In the genomic region with DNA sequence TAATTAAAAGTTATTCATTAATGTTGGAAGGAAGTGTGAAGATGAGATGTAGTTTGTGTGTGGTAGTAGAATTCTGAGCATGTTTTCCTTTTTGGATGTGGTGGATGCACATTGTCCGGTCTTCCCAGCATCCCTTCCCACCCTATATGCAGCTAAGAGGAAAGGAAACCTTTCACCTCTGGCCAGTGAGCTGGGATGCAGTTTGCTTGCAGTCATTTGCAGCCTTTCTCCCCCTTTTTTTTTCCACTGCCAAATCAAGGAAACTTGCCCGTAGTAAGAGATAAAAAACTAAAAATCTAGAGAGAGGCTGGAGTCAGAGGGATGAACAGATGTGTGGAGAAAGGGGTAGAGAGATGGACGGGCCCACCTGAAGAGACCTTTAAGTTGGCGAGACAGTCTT, we compare ENCODE assay signal across 3 cellular contexts.
TF ChIP-seq lines count a peak whose summit lies in the region.

No MANE protein-coding gene starts in this region.

TF ChIP-seq in liver, 16 proteins besides CTCF, POLR2A, EP300 and RAD21:
- TF ChIP-seq HNF4G (IDR thresholded peaks at IDR 0.05) (no peak), YY1 (IDR thresholded peaks at IDR 0.05) (no peak), JUND (IDR thresholded peaks at IDR 0.05) (no peak), FOXA1 (IDR thresholded peaks at IDR 0.05) (no peak), RXRA (IDR thresholded peaks at IDR 0.05) (no peak), EGR1 (IDR thresholded peaks at IDR 0.05; ENCODE audit: low read depth in 2 of 2) (no peak), GABPA (IDR thresholded peaks at IDR 0.05 in 1 of 2, conservative IDR thresholded peaks at IDR 0.05 in 1 of 2) (no peak), NR2F2 (IDR thresholded peaks at IDR 0.05) (no peak), HNF4A (conservative IDR thresholded peaks at IDR 0.05) (no peak), SP1 (IDR thresholded peaks at IDR 0.05) (no peak), FOXA2 (IDR thresholded peaks at IDR 0.05) (no peak), TAF1 (conservative IDR thresholded peaks at IDR 0.05) (no peak)
- TF ChIP-seq, protein P1, sequence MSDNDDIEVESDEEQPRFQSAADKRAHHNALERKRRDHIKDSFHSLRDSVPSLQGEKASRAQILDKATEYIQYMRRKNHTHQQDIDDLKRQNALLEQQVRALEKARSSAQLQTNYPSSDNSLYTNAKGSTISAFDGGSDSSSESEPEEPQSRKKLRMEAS (IDR thresholded peaks at IDR 0.05) = no peak
- TF ChIP-seq, protein P2, sequence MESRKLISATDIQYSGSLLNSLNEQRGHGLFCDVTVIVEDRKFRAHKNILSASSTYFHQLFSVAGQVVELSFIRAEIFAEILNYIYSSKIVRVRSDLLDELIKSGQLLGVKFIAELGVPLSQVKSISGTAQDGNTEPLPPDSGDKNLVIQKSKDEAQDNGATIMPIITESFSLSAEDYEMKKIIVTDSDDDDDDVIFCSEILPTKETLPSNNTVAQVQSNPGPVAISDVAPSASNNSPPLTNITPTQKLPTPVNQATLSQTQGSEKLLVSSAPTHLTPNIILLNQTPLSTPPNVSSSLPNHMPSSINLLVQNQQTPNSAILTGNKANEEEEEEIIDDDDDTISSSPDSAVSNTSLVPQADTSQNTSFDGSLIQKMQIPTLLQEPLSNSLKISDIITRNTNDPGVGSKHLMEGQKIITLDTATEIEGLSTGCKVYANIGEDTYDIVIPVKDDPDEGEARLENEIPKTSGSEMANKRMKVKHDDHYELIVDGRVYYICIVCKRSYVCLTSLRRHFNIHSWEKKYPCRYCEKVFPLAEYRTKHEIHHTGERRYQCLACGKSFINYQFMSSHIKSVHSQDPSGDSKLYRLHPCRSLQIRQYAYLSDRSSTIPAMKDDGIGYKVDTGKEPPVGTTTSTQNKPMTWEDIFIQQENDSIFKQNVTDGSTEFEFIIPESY (IDR thresholded peaks at IDR 0.05) = no peak
- TF ChIP-seq, protein P3, sequence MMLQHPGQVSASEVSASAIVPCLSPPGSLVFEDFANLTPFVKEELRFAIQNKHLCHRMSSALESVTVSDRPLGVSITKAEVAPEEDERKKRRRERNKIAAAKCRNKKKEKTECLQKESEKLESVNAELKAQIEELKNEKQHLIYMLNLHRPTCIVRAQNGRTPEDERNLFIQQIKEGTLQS (IDR thresholded peaks at IDR 0.05) = no peak
- TF ChIP-seq, protein P4, sequence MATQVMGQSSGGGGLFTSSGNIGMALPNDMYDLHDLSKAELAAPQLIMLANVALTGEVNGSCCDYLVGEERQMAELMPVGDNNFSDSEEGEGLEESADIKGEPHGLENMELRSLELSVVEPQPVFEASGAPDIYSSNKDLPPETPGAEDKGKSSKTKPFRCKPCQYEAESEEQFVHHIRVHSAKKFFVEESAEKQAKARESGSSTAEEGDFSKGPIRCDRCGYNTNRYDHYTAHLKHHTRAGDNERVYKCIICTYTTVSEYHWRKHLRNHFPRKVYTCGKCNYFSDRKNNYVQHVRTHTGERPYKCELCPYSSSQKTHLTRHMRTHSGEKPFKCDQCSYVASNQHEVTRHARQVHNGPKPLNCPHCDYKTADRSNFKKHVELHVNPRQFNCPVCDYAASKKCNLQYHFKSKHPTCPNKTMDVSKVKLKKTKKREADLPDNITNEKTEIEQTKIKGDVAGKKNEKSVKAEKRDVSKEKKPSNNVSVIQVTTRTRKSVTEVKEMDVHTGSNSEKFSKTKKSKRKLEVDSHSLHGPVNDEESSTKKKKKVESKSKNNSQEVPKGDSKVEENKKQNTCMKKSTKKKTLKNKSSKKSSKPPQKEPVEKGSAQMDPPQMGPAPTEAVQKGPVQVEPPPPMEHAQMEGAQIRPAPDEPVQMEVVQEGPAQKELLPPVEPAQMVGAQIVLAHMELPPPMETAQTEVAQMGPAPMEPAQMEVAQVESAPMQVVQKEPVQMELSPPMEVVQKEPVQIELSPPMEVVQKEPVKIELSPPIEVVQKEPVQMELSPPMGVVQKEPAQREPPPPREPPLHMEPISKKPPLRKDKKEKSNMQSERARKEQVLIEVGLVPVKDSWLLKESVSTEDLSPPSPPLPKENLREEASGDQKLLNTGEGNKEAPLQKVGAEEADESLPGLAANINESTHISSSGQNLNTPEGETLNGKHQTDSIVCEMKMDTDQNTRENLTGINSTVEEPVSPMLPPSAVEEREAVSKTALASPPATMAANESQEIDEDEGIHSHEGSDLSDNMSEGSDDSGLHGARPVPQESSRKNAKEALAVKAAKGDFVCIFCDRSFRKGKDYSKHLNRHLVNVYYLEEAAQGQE (IDR thresholded peaks at IDR 0.05) = no peak

TF ChIP-seq in HepG2, 621 proteins besides CTCF, POLR2A, EP300 and RAD21 (continues in another document):
- TF ChIP-seq NRL (CRISPR knock-in tag; IDR thresholded peaks at IDR 0.05; ENCODE audit: borderline replicate concordance) (no peak), NFKB2 (CRISPR knock-in tag; IDR thresholded peaks at IDR 0.05; ENCODE audit: borderline replicate concordance) (no peak), IKZF4 (CRISPR knock-in tag; IDR thresholded peaks at IDR 0.05; ENCODE audit: borderline replicate concordance, low read depth, not compliant biosample characterization) (no peak), BHLHE40 (IDR thresholded peaks at IDR 0.05; ENCODE audit: low read length) (no peak), TAF15 (IDR thresholded peaks at IDR 0.05; ENCODE audit: low read depth, low read length, poor library complexity, severe bottlenecking) (no peak), TBX3 (IDR thresholded peaks at IDR 0.05; ENCODE audit: borderline replicate concordance) (no peak), ZNF652 (CRISPR knock-in tag; IDR thresholded peaks at IDR 0.05; ENCODE audit: borderline replicate concordance, low read depth) (no peak)
- TF ChIP-seq, protein P5, sequence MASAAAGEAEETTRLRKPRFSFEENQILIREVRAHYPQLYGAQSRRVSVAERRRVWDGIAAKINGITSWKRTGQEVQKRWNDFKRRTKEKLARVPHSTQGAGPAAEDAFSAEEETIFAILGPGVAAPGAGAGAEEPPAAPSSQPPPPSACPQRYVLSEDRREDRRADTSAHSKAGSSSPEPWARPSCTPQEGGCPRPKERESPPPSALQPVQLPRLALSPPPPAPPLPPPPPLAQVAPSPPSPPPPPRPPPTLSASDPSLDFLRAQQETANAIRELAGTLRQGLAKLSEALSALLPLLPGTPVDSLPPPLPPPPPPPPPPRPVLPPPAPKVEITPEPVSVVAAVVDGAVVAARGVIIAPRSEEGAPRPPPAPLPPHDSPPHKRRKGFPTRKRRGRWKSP (CRISPR knock-in tag; IDR thresholded peaks at IDR 0.05) = no peak

TF ChIP-seq in K562, 482 proteins besides CTCF, POLR2A, EP300 and RAD21:
- TF ChIP-seq CREBBP (IDR thresholded peaks at IDR 0.05; ENCODE audit: low read depth, low read length) = no peak
- TF ChIP-seq, protein P6, sequence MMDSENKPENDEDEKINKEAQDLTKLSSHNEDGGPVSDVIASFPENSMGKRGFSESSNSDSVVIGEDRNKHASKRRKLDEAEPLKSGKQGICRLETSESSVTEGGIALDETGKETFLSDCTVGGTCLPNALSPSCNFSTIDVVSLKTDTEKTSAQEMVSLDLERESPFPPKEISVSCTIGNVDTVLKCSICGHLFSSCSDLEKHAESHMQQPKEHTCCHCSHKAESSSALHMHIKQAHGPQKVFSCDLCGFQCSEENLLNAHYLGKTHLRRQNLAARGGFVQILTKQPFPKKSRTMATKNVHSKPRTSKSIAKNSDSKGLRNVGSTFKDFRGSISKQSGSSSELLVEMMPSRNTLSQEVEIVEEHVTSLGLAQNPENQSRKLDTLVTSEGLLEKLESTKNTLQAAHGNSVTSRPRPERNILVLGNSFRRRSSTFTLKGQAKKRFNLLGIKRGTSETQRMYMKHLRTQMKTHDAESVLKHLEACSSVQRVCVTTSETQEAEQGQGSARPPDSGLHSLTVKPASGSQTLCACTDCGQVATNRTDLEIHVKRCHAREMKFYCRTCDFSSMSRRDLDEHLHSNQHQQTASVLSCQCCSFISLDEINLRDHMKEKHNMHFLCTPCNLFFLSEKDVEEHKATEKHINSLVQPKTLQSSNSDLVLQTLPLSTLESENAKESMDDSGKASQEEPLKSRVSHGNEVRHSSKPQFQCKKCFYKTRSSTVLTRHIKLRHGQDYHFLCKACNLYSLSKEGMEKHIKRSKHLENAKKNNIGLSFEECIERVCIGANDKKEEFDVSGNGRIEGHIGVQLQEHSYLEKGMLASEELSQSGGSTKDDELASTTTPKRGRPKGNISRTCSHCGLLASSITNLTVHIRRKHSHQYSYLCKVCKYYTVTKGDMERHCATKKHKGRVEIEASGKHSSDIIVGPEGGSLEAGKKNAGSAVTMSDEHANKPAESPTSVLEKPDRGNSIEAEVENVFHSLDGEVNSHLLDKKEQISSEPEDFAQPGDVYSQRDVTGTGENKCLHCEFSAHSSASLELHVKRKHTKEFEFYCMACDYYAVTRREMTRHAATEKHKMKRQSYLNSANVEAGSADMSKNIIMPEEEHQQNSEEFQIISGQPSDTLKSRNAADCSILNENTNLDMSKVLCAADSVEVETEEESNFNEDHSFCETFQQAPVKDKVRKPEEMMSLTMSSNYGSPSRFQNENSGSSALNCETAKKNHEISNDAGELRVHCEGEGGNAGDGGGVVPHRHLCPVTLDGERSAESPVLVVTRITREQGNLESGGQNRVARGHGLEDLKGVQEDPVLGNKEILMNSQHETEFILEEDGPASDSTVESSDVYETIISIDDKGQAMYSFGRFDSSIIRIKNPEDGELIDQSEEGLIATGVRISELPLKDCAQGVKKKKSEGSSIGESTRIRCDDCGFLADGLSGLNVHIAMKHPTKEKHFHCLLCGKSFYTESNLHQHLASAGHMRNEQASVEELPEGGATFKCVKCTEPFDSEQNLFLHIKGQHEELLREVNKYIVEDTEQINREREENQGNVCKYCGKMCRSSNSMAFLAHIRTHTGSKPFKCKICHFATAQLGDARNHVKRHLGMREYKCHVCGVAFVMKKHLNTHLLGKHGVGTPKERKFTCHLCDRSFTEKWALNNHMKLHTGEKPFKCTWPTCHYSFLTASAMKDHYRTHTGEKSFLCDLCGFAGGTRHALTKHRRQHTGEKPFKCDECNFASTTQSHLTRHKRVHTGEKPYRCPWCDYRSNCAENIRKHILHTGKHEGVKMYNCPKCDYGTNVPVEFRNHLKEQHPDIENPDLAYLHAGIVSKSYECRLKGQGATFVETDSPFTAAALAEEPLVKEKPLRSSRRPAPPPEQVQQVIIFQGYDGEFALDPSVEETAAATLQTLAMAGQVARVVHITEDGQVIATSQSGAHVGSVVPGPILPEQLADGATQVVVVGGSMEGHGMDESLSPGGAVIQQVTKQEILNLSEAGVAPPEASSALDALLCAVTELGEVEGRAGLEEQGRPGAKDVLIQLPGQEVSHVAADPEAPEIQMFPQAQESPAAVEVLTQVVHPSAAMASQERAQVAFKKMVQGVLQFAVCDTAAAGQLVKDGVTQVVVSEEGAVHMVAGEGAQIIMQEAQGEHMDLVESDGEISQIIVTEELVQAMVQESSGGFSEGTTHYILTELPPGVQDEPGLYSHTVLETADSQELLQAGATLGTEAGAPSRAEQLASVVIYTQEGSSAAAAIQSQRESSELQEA (IDR thresholded peaks at IDR 0.05; ENCODE audit: low read depth) = 0 out of 2 replicates have a peak, but pooled peaks have one; percentile 42
- no peak for TF ChIP-seq POLR2G (IDR thresholded peaks at IDR 0.05; ENCODE audit: low read depth, low read length)
